ENCODE assay signal across 18 cellular contexts in genomic region chr19:47702671-47703070, GRCh38. TPM values are rescaled to one million over a fixed set of nuclear protein-coding genes. Genes with fewer than 3 reads are reported as not detected.
DNase-seq lines count a peak whose midpoint lies in the region; ATAC-seq, FAIRE-seq and TF ChIP-seq lines count a peak whose summit lies in the region.
"Had no signal": no experiment of that assay in that cellular context is flagged by ENCODE, and none has a peak within 500 bp of the region (broad histone marks: within the 10 kb centered on the region; RNA-seq: fewer than 3 reads in every experiment).

No MANE protein-coding gene starts in this region.

- no peak overlapping the region for H3K23ac ChIP-seq in IMR-90 (ENCODE audit: low read depth, low read length)

- TF ChIP-seq POLR2A in IMR-90 (IDR thresholded peaks at IDR 0.05; ENCODE audit: low read depth, low read length): no peak
- TF ChIP-seq POLR2A in K562 (conservative IDR thresholded peaks at IDR 0.05): no peak
- no peak for TF ChIP-seq POLR2A in Peyer's patch (IDR thresholded peaks at IDR 0.05)

- H3K4ac ChIP-seq in IMR-90 (ENCODE audit: low read depth, low read length): no peak overlapping the region

- no peak overlapping the region for H3K4me3 Mint-ChIP-seq in mesothelial cell of epicardium
- no peak overlapping the region for H3K4me3 Mint-ChIP-seq in activated T-cell treated with anti-CD3 and anti-CD28 coated beads, Interleukin-2, amount 50 U/mL, for 4 hours

- CTCF ChIA-PET in IMR-90 (lab: Yijun Ruan, JAX) (interaction anchor here (0.6 kb wide), 1 partner anchor 76 kb away, joined by 4 read pairs; no protein-coding TSS in a partner anchor), K562 (lab: Yijun Ruan, JAX; ENCODE audit: low intra/inter-chr PET ratio) (no interaction called here)

- H3K18ac ChIP-seq in IMR-90 (ENCODE audit: low read depth, low read length): no peak overlapping the region

- no peak overlapping the region for H3K14ac ChIP-seq in IMR-90 (replicated peaks; ENCODE audit: low read depth, low read length)

- no peak overlapping the region for H2BK120ac ChIP-seq in IMR-90 (ENCODE audit: low read depth, low read length)

- H3K4me1 Mint-ChIP-seq in mesothelial cell of epicardium: no peaks in the 10 kb centered on the region
- H3K4me1 Mint-ChIP-seq in activated T-cell treated with anti-CD3 and anti-CD28 coated beads, Interleukin-2, amount 50 U/mL, for 4 hours (ENCODE audit: low read depth): no peaks in the 10 kb centered on the region

- H2BK5ac ChIP-seq in IMR-90 (ENCODE audit: low read depth, low read length, poor library complexity, severe bottlenecking): no peak overlapping the region

- H3K79me1 ChIP-seq in IMR-90 (ENCODE audit: low read depth in 1 of 2, low read length in 2 of 2): peaks cover 0 to 22% of the 10 kb centered on the region in 2 experiments; a peak in 2 of 4 replicates

- H3K27me3 ChIP-seq in IMR-90 (ENCODE audit: control insufficient read depth, insufficient read depth, low read length) (no peaks in the 10 kb centered on the region), K562 (ENCODE audit: control insufficient read depth in 2 of 2, insufficient read depth in 2 of 2, low read length in 2 of 2) (no peaks in the 10 kb centered on the region), Peyer's patch (no peaks in the 10 kb centered on the region)
- H3K27me3 ChIP-seq: BLaER1 had no signal

- dilution Hi-C loops in IMR-90 (cut with HindIII; ENCODE audit: low sequenced_read_pairs, unreplicated experiment): no loop called here

- H3K9me1 ChIP-seq in IMR-90 (ENCODE audit: insufficient read depth, low read length) (peaks cover 4% of the 10 kb centered on the region), K562 (ENCODE audit: control insufficient read depth, insufficient read depth, low read length) (no peaks in the 10 kb centered on the region)

- peak overlapping the region; percentile 62 for H3K27ac Mint-ChIP-seq in mesothelial cell of epicardium

- intact Hi-C loops in IMR-90 (cut with micrococcal nuclease): no loop called here
- intact Hi-C loops in K562 (cut with micrococcal nuclease): no loop called here

- H2AFZ ChIP-seq in IMR-90 (replicated peaks; ENCODE audit: low read length, poor library complexity) (no peak overlapping the region), K562 (ENCODE audit: low read depth, low read length) (no peak overlapping the region)

- in situ Hi-C loops in IMR-90 (cut with MboI; ENCODE audit: low sequenced_read_pairs) (loop anchor here (25.0 kb wide), 1 partner anchor 415 kb away; no protein-coding TSS in a partner anchor), K562 (cut with MboI) (no loop called here)

- peaks cover 20% of the 10 kb centered on the region for H3K36me3 Mint-ChIP-seq in mesothelial cell of epicardium
- H3K36me3 Mint-ChIP-seq in activated T-cell treated with anti-CD3 and anti-CD28 coated beads, Interleukin-2, amount 50 U/mL, for 4 hours (ENCODE audit: insufficient read depth): peaks cover 13% of the 10 kb centered on the region

- no peak overlapping the region for H4K5ac ChIP-seq in IMR-90 (ENCODE audit: low read depth, low read length)

- H3K27ac ChIP-seq in IMR-90 (ENCODE audit: insufficient read depth, low read length) (no peak overlapping the region), K562 (ENCODE audit: extremely low read depth, low read depth, low read length) (no peak overlapping the region), Peyer's patch (no peak overlapping the region)
- H3K27ac ChIP-seq: BLaER1 had no signal

- no peak overlapping the region for H3K4me2 ChIP-seq in IMR-90 (ENCODE audit: low read depth, low read length)
- no peak overlapping the region for H3K4me2 ChIP-seq in K562 (ENCODE audit: insufficient read depth, low read length)
- H3K4me2 ChIP-seq: BLaER1 had no signal

- H3K9ac ChIP-seq in IMR-90 (ENCODE audit: low read depth, low read length) (no peak overlapping the region), K562 (ENCODE audit: insufficient read depth in 1 of 2, low read depth in 2 of 2, low read length in 2 of 2) (no peak overlapping the region)
- H3K9ac ChIP-seq: BLaER1 had no signal

- H3K9me3 ChIP-seq in IMR-90 (ENCODE audit: control insufficient read depth, insufficient read depth, low read length) (peaks cover 4% of the 10 kb centered on the region; the same call in 1 of the 2 replicates), K562 (replicated peaks; ENCODE audit: control insufficient read depth, insufficient read depth, low read depth, low read length) (no peaks in the 10 kb centered on the region), Peyer's patch (no peaks in the 10 kb centered on the region)
- H3K9me3 ChIP-seq: BLaER1 had no signal

- H3K4me3 ChIP-seq in IMR-90 (ENCODE audit: insufficient read depth, low read depth, low read length) (no peak overlapping the region), K562 (no peak overlapping the region), Peyer's patch (no peak overlapping the region)
- H3K4me3 ChIP-seq: BLaER1 had no signal

- H3K56ac ChIP-seq in IMR-90 (ENCODE audit: extremely low read depth, insufficient read depth, low read length): no peak overlapping the region

- no peaks in the 10 kb centered on the region for H3K9me3 Mint-ChIP-seq in mesothelial cell of epicardium
- no peaks in the 10 kb centered on the region for H3K9me3 Mint-ChIP-seq in activated T-cell treated with anti-CD3 and anti-CD28 coated beads, Interleukin-2, amount 50 U/mL, for 4 hours
- H3K9me3 Mint-ChIP-seq: CD8-positive, alpha-beta memory T cell had no signal

- H3K79me2 ChIP-seq in K562 (ENCODE audit: control insufficient read depth, insufficient read depth, low read length): no peaks in the 10 kb centered on the region

- POLR2A ChIA-PET in IMR-90 (lab: Charles Lee; ENCODE audit: unreplicated experiment): no interaction called here
- POLR2A ChIA-PET in K562 (lab: Yijun Ruan, JAX): interaction anchor here (1.0 kb wide), 1 partner anchor 13 kb away, joined by 3 read pairs; no protein-coding TSS in a partner anchor

- H3K36me3 ChIP-seq in IMR-90 (ENCODE audit: control insufficient read depth, insufficient read depth, low read length) (peaks cover 34% of the 10 kb centered on the region; the same call in 1 of the 2 replicates), K562 (ENCODE audit: control insufficient read depth, insufficient read depth, low read length) (peaks cover 27% of the 10 kb centered on the region; the same call in 2 of the 3 replicates), Peyer's patch (peaks cover 0 to 48% (median 0%) of the 10 kb centered on the region in 3 donors)

- H4K91ac ChIP-seq in IMR-90 (ENCODE audit: insufficient read depth, low read depth, low read length): no peak overlapping the region

- no peak for TF ChIP-seq EP300 in K562 (IDR thresholded peaks at IDR 0.05; ENCODE audit: low read length)

- TF ChIP-seq RAD21 in IMR-90 (IDR thresholded peaks at IDR 0.05; ENCODE audit: low read length) (no peak), K562 (CRISPR knock-in tag; conservative IDR thresholded peaks at IDR 0.05 in 1 of 2, IDR thresholded peaks at IDR 0.05 in 1 of 2) (no peak)

- no peak for FAIRE-seq in K562 (lab: Jason Lieb, UNC)
- FAIRE-seq: GM19239 had no signal

- H2AK5ac ChIP-seq in IMR-90 (ENCODE audit: low read depth, low read length): 0 out of 2 replicates have a peak overlapping the region, but pooled peaks have one; percentile 18

- TF ChIP-seq CTCF in IMR-90 (conservative IDR thresholded peaks at IDR 0.05; ENCODE audit: low read depth, low read length) (no peak), K562 (IDR thresholded peaks at IDR 0.05 in 2 of 3, conservative IDR thresholded peaks at IDR 0.05 in 1 of 3; ENCODE audit: insufficient read depth in 2 of 3, low read depth in 1 of 3, low read length in 3 of 3) (no peak), mesothelial cell of epicardium (IDR thresholded peaks at IDR 0.05; ENCODE audit: unreplicated experiment) (no peak), Peyer's patch (IDR thresholded peaks at IDR 0.05) (no peak)

- H4K8ac ChIP-seq in IMR-90 (ENCODE audit: low read depth in 2 of 2, low read length in 2 of 2): no peak overlapping the region

- no peak overlapping the region for H2AK9ac ChIP-seq in IMR-90 (replicated peaks; ENCODE audit: low read depth, low read length, poor library complexity)

- no peak overlapping the region for H2BK15ac ChIP-seq in IMR-90 (ENCODE audit: low read depth, low read length)

- no peak for ATAC-seq in IMR-90 (ENCODE audit: low read depth)
- ATAC-seq in K562: no peak
- no peak for ATAC-seq in activated T-cell treated with anti-CD3 and anti-CD28 coated beads, Interleukin-2, amount 50 U/mL, for 4 hours

- DNase-seq in IMR-90 (no peak), K562 (ENCODE audit: extremely low read depth in 1 of 4, low spot score in 3 of 4) (no peak), mesothelial cell of epicardium (ENCODE audit: low spot score in 2 of 2, unreplicated experiment in 2 of 2) (no peak), DMS153 treated with DMSO at 0.1 percent for 48 hours (lab: John Stamatoyannopoulos, UW; ENCODE audit: unreplicated experiment) (no peak), NCI-H345 (lab: John Stamatoyannopoulos, UW) (no peak), Peyer's patch (no peak)
- no peak for DNase-seq in activated T-cell treated with anti-CD3 and anti-CD28 coated beads, Interleukin-2, amount 50 U/mL, for 4 hours
- DNase-seq: CD8-positive, alpha-beta memory T cell; DMS153; MV-4-11; NCI-H1417; NCI-H187 treated with DMSO at 0.1 percent for 48 hours; NCI-H446 treated with DMSO at 0.1 percent for 48 hours; NK-92 treated with Interleukin-12 subunit alpha and Interleukin-12 subunit beta, amount 100 ng/mL, for 24 hours; OCI-M1; SW 1271 had no signal

- peaks cover 7% of the 10 kb centered on the region for H3K27me3 Mint-ChIP-seq in mesothelial cell of epicardium (ENCODE audit: low read depth)
- peaks cover 7% of the 10 kb centered on the region for H3K27me3 Mint-ChIP-seq in activated T-cell treated with anti-CD3 and anti-CD28 coated beads, Interleukin-2, amount 50 U/mL, for 4 hours (ENCODE audit: low read depth)

- BruUV-seq in IMR-90 (replicated peaks; lab: Mats Ljungman, UMichigan) (TSS peak; percentile 92), K562 (replicated peaks; lab: Mats Ljungman, UMichigan) (TSS peak; percentile 54)

- H3K4me1 ChIP-seq in IMR-90 (ENCODE audit: control insufficient read depth, insufficient read depth, low read length) (peaks cover 5% of the 10 kb centered on the region), K562 (replicated peaks in 1 of 2; ENCODE audit: control insufficient read depth in 2 of 2, insufficient read depth in 2 of 2, low read length in 2 of 2) (peaks cover 0 to 15% of the 10 kb centered on the region in 2 experiments; a peak in 1 of 5 replicates), Peyer's patch (no peaks in the 10 kb centered on the region)
- H3K4me1 ChIP-seq: BLaER1 had no signal

- no peak overlapping the region for H2BK20ac ChIP-seq in IMR-90 (ENCODE audit: low read depth, low read length)

- WGBS in IMR-90 (ENCODE audit: extremely low coverage in 2 of 2, insufficient read length in 1 of 2), 2 experiments: 83% methylated on average over 3 of the region's 18 CpGs; no CpG with 5 or more reads in 1 of the 2 experiments
- WGBS in K562 (ENCODE audit: insufficient coverage, low coverage, missing lambda C conversion rate): 90% methylated on average over 18 of the region's 18 CpGs

- peaks cover 48% of the 10 kb centered on the region for H4K20me1 ChIP-seq in IMR-90 (ENCODE audit: insufficient read depth, low read length)
- H4K20me1 ChIP-seq in K562 (replicated peaks; ENCODE audit: control insufficient read depth, insufficient read depth, low read length): no peaks in the 10 kb centered on the region

RNA-seq across cellular contexts. Expression of gene EHD2, which starts 10.6 kb away (rescaled TPM):
- total RNA-seq in IMR-90 (2012; rRNA removed) (31.9 and 35.3 TPM in 2 replicates), K562 (2014; rRNA removed) (4.3 and 5.9 TPM in 2 replicates), K562 (2014; rRNA removed; fragmentation: Illumina TruSeq; extraction: Trizol) (1.6 and 1.8 TPM in 2 replicates), K562 (2015; rRNA removed; fragmentation: Illumina TruSeq; extraction: Trizol) (1.8 and 2.3 TPM in 2 replicates), K562 (2021) (26.3 and 32.2 TPM in 2 replicates), mesothelial cell of epicardium (38.7 to 39.2 TPM (median 38.8 TPM) in 3 replicates), Peyer's patch (100 to 1,000 TPM in 1 of 4 donors, 10 to 100 TPM in 3; 11.2 to 117 (median 23.0) TPM)
- polyA plus RNA-seq in IMR-90 (2012; rRNA removed) (152 and 181 TPM in 2 replicates), K562 (2011; rRNA removed) (3.0 and 9.6 TPM in 2 replicates), K562 (2014; fragmentation: Illumina TruSeq; extraction: Trizol) (14.7 and 15.3 TPM in 2 replicates), K562 (2014; fragmentation: Nextera tagmentation; extraction: Ambion mirVana) (1 to 10 TPM; 1.7 to 2.1 TPM), K562 (2014; rRNA removed) (7.5 and 9.0 TPM in 2 replicates)
- 132 and 206 TPM in 2 replicates for polyA plus RNA-seq in IMR-90 (2012; cell fraction: cytosol; rRNA removed)
- polyA plus RNA-seq in IMR-90 (2012; cell fraction: nucleus; rRNA removed; ENCODE audit: low replicate concordance): 65.9 and 110 TPM in 2 replicates
- 11.5 and 24.1 TPM in 2 replicates for total RNA-seq in K562 (2011; cell fraction: chromatin; rRNA removed; ENCODE audit: low replicate concordance)
- 15.1 and 17.2 TPM in 2 replicates for total RNA-seq in K562 (2011; cell fraction: nucleolus; rRNA removed)
- total RNA-seq in K562 (2011; cell fraction: nucleoplasm; rRNA removed): 13.1 and 17.8 TPM in 2 replicates
- polyA plus RNA-seq in K562 (2011; cell fraction: cytosol; rRNA removed): 6.5 and 11.7 TPM in 2 replicates
- 5.3 and 11.9 TPM in 2 replicates for polyA plus RNA-seq in K562 (2011; cell fraction: nucleus; rRNA removed)
- 20.4 and 23.6 TPM in 2 replicates for polyA plus RNA-seq in K562 (2012)
- polyA minus RNA-seq in K562 (2011; rRNA and poly(A)+ RNA removed): 4.3 and 4.9 TPM in 2 replicates
- 31.8 and 37.0 TPM in 2 replicates for polyA minus RNA-seq in K562 (2011; cell fraction: cytosol; rRNA and poly(A)+ RNA removed)
- 7.6 and 8.9 TPM in 2 replicates for polyA minus RNA-seq in K562 (2011; cell fraction: nucleus; rRNA and poly(A)+ RNA removed)
- under 1 TPM; 0.26 to 0.66 (median 0.43) TPM for total RNA-seq in activated T-cell treated with anti-CD3 and anti-CD28 coated beads, Interleukin-2, amount 50 U/mL, for 4 hours
- polyA plus RNA-seq: CD8-positive, alpha-beta memory T cell had no signal

RNA-seq across cellular contexts. Expression of gene NOP53, which starts 42.7 kb away (rescaled TPM):
- total RNA-seq in IMR-90 (2012; rRNA removed) (57.2 and 59.5 TPM in 2 replicates), K562 (2014; rRNA removed) (254 and 304 TPM in 2 replicates), K562 (2014; rRNA removed; fragmentation: Illumina TruSeq; extraction: Trizol) (97.1 and 111 TPM in 2 replicates), K562 (2015; rRNA removed; fragmentation: Illumina TruSeq; extraction: Trizol) (139 and 145 TPM in 2 replicates), K562 (2021) (207 and 231 TPM in 2 replicates), mesothelial cell of epicardium (290 to 313 TPM (median 310 TPM) in 3 replicates), Peyer's patch (100 to 1,000 TPM in 3 of 4 donors, 10 to 100 TPM in 1; 86.2 to 179 (median 159) TPM)
- polyA plus RNA-seq in IMR-90 (2012; rRNA removed) (83.2 and 85.9 TPM in 2 replicates), K562 (2011; rRNA removed) (146 and 189 TPM in 2 replicates), K562 (2014; fragmentation: Illumina TruSeq; extraction: Trizol) (113 and 268 TPM in 2 replicates), K562 (2014; fragmentation: Nextera tagmentation; extraction: Ambion mirVana) (1 to 10 TPM; 6.5 to 7.0 TPM), K562 (2014; rRNA removed) (257 and 274 TPM in 2 replicates)
- 155 and 156 TPM in 2 replicates for polyA plus RNA-seq in IMR-90 (2012; cell fraction: cytosol; rRNA removed)
- polyA plus RNA-seq in IMR-90 (2012; cell fraction: nucleus; rRNA removed; ENCODE audit: low replicate concordance): 99.3 and 145 TPM in 2 replicates
- total RNA-seq in K562 (2011; cell fraction: chromatin; rRNA removed; ENCODE audit: low replicate concordance): 71.9 and 141 TPM in 2 replicates
- 125 and 129 TPM in 2 replicates for total RNA-seq in K562 (2011; cell fraction: nucleolus; rRNA removed)
- total RNA-seq in K562 (2011; cell fraction: nucleoplasm; rRNA removed): 105 and 135 TPM in 2 replicates
- 121 and 183 TPM in 2 replicates for polyA plus RNA-seq in K562 (2011; cell fraction: cytosol; rRNA removed)
- 86.3 and 109 TPM in 2 replicates for polyA plus RNA-seq in K562 (2011; cell fraction: nucleus; rRNA removed)
- polyA plus RNA-seq in K562 (2012): 423 and 620 TPM in 2 replicates
- 48.0 and 49.6 TPM in 2 replicates for polyA minus RNA-seq in K562 (2011; rRNA and poly(A)+ RNA removed)
- 107 and 130 TPM in 2 replicates for polyA minus RNA-seq in K562 (2011; cell fraction: cytosol; rRNA and poly(A)+ RNA removed)
- 35.7 and 49.4 TPM in 2 replicates for polyA minus RNA-seq in K562 (2011; cell fraction: nucleus; rRNA and poly(A)+ RNA removed)
- 100 to 1,000 TPM; 260 to 295 (median 277) TPM for total RNA-seq in activated T-cell treated with anti-CD3 and anti-CD28 coated beads, Interleukin-2, amount 50 U/mL, for 4 hours
